ENCODE assay signal across 26 cellular contexts in genomic region chr9:130337784-130338380, GRCh38.
"Had no signal": no experiment of that assay in that cellular context is flagged by ENCODE, and none has a peak within 500 bp of the region (broad histone marks: within the 10 kb centered on the region; RNA-seq: fewer than 3 reads in every experiment).

No MANE protein-coding gene starts in this region.

- H3K9me3 ChIP-seq: SJSA1, SK-N-SH had no signal

- ATAC-seq: activated CD4-positive, CD25-positive, alpha-beta regulatory T cell treated with anti-CD3 and anti-CD28 coated beads, Interleukin-2, amount 50 U/mL, for 24 hours; activated CD8-positive, alpha-beta memory T cell treated with anti-CD3 and anti-CD28 coated beads, Interleukin-2, amount 10 ng/mL, durations not matched to agents 7 days and 5 days; activated naive CD8-positive, alpha-beta T cell treated with anti-CD3 and anti-CD28 coated beads, Interleukin-2, amount 50 U/mL, for 24 hours; Panc1 had no signal

- H3K27ac ChIP-seq: SJSA1 had no signal

- FAIRE-seq: TTC549 had no signal

- H3K4me1 ChIP-seq: SJSA1 had no signal

- H3K36me3 ChIP-seq: SJSA1 had no signal

- H3K4me3 ChIP-seq: SJSA1 had no signal

- H3K4me2 ChIP-seq: SK-N-SH had no signal

- DNase-seq: activated CD4-positive, alpha-beta memory T cell treated with anti-CD3 and anti-CD28 coated beads, Interleukin-2, amount 10 ng/mL, durations not matched to agents 7 days and 5 days; activated CD4-positive, alpha-beta T cell treated with anti-CD3 and anti-CD28 coated beads for 4 hours; activated CD8-positive, alpha-beta memory T cell treated with anti-CD3 and anti-CD28 coated beads for 24 hours; activated CD8-positive, alpha-beta memory T cell treated with anti-CD3 and anti-CD28 coated beads, Interleukin-2, amount 10 ng/mL, durations not matched to agents 7 days and 5 days; activated CD8-positive, alpha-beta memory T cell treated with anti-CD3 and anti-CD28 coated beads, Interleukin-2, amount 50 U/mL, for 48 hours; activated effector memory CD4-positive, alpha-beta T cell treated with Interleukin-2 at 50 U/mL for 16 hours; activated naive CD4-positive, alpha-beta T cell treated with anti-CD3 and anti-CD28 coated beads, Interleukin-2, amount 10 ng/mL, durations not matched to agents 7 days and 5 days; activated naive CD8-positive, alpha-beta T cell treated with anti-CD3 and anti-CD28 coated beads, Interleukin-2, amount 50 U/mL, for 24 hours; activated T-cell treated with anti-CD3 and anti-CD28 coated beads, Interleukin-2, amount 50 U/mL, for 48 hours; anterior cingulate cortex; central memory CD4-positive, alpha-beta T cell; Karpas-422; NCI-H1105; NCI-H1436; NCI-H1694; NCI-H1930; NCI-H2081 treated with DMSO at 0.1 percent for 48 hours; NCI-H226; NCI-H446 treated with DMSO at 0.1 percent for 48 hours; NCI-H524; SHP77 treated with DMSO at 0.1 percent for 48 hours; SK-N-SH had no signal

- H3K9ac ChIP-seq: SK-N-SH had no signal

- H3K27me3 ChIP-seq: SJSA1 had no signal
